In genomic region chr7:90629306-90629918, GRCh38 we compare ENCODE assay signal across 8 cellular contexts. TPM values are rescaled to one million over a fixed set of nuclear protein-coding genes. Genes with fewer than 3 reads are reported as not detected.
A peak's percentile ranks its signal among the peaks of the same experiment; 100 is the strongest.
DNase-seq lines count a peak whose midpoint lies in the region; ATAC-seq and TF ChIP-seq lines count a peak whose summit lies in the region.

No MANE protein-coding gene starts in this region.

- H4K20me1 ChIP-seq in fibroblast of lung (ENCODE audit: control insufficient read depth, extremely low read depth, insufficient read depth, low read length), result no peaks in the 10 kb centered on the region

- H3K27ac ChIP-seq in RWPE1, result no peak overlapping the region
- no peak overlapping the region for H3K27ac ChIP-seq in fibroblast of lung (ENCODE audit: insufficient read depth, low read length)
- no peak overlapping the region for H3K27ac ChIP-seq in parathyroid adenoma

- no peaks in the 10 kb centered on the region for H3K9me3 ChIP-seq in fibroblast of lung (ENCODE audit: control insufficient read depth, insufficient read depth, low read depth, low read length)
- H3K9me3 ChIP-seq in parathyroid adenoma (ENCODE audit: control insufficient read depth, low read length), result no peaks in the 10 kb centered on the region

- peak; percentile 92 for ATAC-seq in GM21529 (IDR thresholded peaks at IDR 0.05; ENCODE audit: unreplicated experiment)
- no peak for ATAC-seq in HG02763 (IDR thresholded peaks at IDR 0.05; ENCODE audit: unreplicated experiment)

- H3K9ac ChIP-seq in fibroblast of lung (ENCODE audit: insufficient read depth, low read length) (no peak overlapping the region), parathyroid adenoma (no peak overlapping the region)

- CTCF ChIA-PET in RWPE1 (lab: Yijun Ruan, JAX), result interaction anchor here (0.6 to 1.1 kb wide), 5 partner anchors 9 to 174 kb away, joined by 3 to 6 read pairs (median 4); no protein-coding TSS in a partner anchor

- no peaks in the 10 kb centered on the region for H3K27me3 ChIP-seq in fibroblast of lung (ENCODE audit: control insufficient read depth, insufficient read depth, low read length)
- no peaks in the 10 kb centered on the region for H3K27me3 ChIP-seq in parathyroid adenoma (ENCODE audit: control insufficient read depth, insufficient read depth, low read length)

- DNase-seq in NCI-H2107 treated with DMSO at 0.1 percent for 48 hours (lab: John Stamatoyannopoulos, UW; ENCODE audit: unreplicated experiment) (peak; percentile 51), NCI-H2107 (lab: John Stamatoyannopoulos, UW) (no peak), KBM-7 (peak; percentile 65), RWPE1 (ENCODE audit: low spot score) (peak; percentile 59), fibroblast of lung (ENCODE audit: low read depth in 2 of 2) (peak; percentile 43 to 77)

- H3K79me2 ChIP-seq in fibroblast of lung (ENCODE audit: control insufficient read depth, insufficient read depth, low read length) (peaks cover 31% of the 10 kb centered on the region), parathyroid adenoma (no peaks in the 10 kb centered on the region)

- POLR2A ChIA-PET in RWPE1 (lab: Yijun Ruan, JAX; ENCODE audit: low non-redundant PET), result no interaction called here

- H3K4me3 ChIP-seq in fibroblast of lung (replicated peaks in 1 of 4; ENCODE audit: control extremely low read depth in 1 of 4, insufficient read depth in 1 of 4, low read depth in 3 of 4, low read length in 4 of 4), result no peak overlapping the region
- H3K4me3 ChIP-seq in parathyroid adenoma (ENCODE audit: low read depth, low read length), result no peak overlapping the region

- H3K4me1 ChIP-seq in fibroblast of lung (ENCODE audit: control insufficient read depth, extremely low read depth, insufficient read depth, low read length) (peaks cover 9% of the 10 kb centered on the region), parathyroid adenoma (no peaks in the 10 kb centered on the region)

- H2AFZ ChIP-seq in fibroblast of lung (ENCODE audit: low read length), result no peak overlapping the region
- H2AFZ ChIP-seq in parathyroid adenoma, result no peak overlapping the region

- TF ChIP-seq CTCF in RWPE1 (conservative IDR thresholded peaks at IDR 0.05; ENCODE audit: low read depth) (peak; percentile 74), fibroblast of lung (conservative IDR thresholded peaks at IDR 0.05 in 1 of 2, IDR thresholded peaks at IDR 0.05 in 1 of 2; ENCODE audit: low read depth in 1 of 2, low read length in 2 of 2) (peak; percentile 76 to 78), parathyroid adenoma (IDR thresholded peaks at IDR 0.05) (peak; percentile 51)

- H3K36me3 ChIP-seq in fibroblast of lung (ENCODE audit: control insufficient read depth, insufficient read depth, low read length) (no peaks in the 10 kb centered on the region), parathyroid adenoma (ENCODE audit: control insufficient read depth, insufficient read depth, low read length) (no peaks in the 10 kb centered on the region)

- H3K4me2 ChIP-seq in fibroblast of lung (ENCODE audit: extremely low read depth, insufficient read depth, low read length) (no peak overlapping the region), parathyroid adenoma (ENCODE audit: low read length) (no peak overlapping the region)

- in situ Hi-C loops in KBM-7 (cut with MboI; ENCODE audit: low pct_unique_long_range_greater_than_20kb, low sequenced_read_pairs), result no loop called here

RNA-seq across cellular contexts. Expression of gene CDK14, which starts 33.3 kb away (rescaled TPM):
- total RNA-seq in fibroblast of lung, result 36.0 and 41.1 TPM in 2 replicates
- polyA plus RNA-seq in fibroblast of lung, result 23.6 and 28.9 TPM in 2 replicates
- polyA plus RNA-seq in fibroblast of lung (2012), result 15.4 and 19.2 TPM in 2 replicates
- 33.0 and 37.5 TPM in 2 replicates for polyA minus RNA-seq in fibroblast of lung (ENCODE audit: low replicate concordance)
